Comparison of ENCODE assay signal across 15 cellular contexts in the genomic region with DNA sequence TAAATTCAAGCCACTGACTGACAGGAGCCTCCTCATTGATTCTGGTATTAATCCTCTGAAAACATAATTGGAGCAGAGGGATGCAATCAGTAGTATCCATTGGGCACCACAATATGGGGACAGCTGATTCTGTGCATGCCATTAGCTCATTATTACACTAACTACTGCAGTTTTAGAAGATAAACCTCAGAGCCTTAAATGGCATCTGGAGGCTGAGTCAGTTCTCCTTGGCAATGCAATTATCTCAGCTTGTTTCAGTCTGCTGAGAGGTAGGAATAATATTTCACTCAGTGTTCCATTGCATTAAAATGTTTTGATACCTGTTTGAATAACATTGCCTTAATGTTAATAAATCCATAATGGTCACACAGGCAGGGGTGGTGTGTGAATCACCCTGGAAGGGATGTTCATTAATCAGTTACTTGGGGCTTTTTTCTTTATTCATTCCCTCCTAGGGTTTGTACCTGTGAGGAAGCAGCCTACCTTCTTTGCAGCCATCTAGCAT.
"Had no signal": no experiment of that assay in that cellular context is flagged by ENCODE, and none has a peak within 500 bp of the region (broad histone marks: within the 10 kb centered on the region; RNA-seq: fewer than 3 reads in every experiment).

No MANE protein-coding gene starts in this region.

- DNase-seq: activated CD4-positive, alpha-beta T cell treated with anti-CD3 and anti-CD28 coated beads, Interleukin-2, amount 50 U/mL, for 1 hour; activated CD4-positive, CD25-positive, alpha-beta regulatory T cell treated with anti-CD3 and anti-CD28 coated beads, Interleukin-2, amount 50 U/mL, for 72 hours; activated CD8-positive, alpha-beta memory T cell treated with anti-CD3 and anti-CD28 coated beads, Interleukin-2, amount 50 U/mL, for 4 hours; activated gamma-delta T cell; activated T-cell treated with anti-CD3 and anti-CD28 coated beads, Interleukin-2, amount 50 U/mL, for 48 hours; adrenal gland; cerebellar nuclear complex; effector memory CD4-positive, alpha-beta T cell; kidney; left ventricle myocardium inferior; mammary epithelial cell; midbrain; posterior cingulate gyrus; stimulated activated CD4-positive, alpha-beta T cell treated with anti-CD3 and anti-CD28 coated beads, Interleukin-2, amount 100 ng/mL, for 24 hours; T-helper 2 cell had no signal
